ENCODE assay signal across 8 cellular contexts in the genomic region with DNA sequence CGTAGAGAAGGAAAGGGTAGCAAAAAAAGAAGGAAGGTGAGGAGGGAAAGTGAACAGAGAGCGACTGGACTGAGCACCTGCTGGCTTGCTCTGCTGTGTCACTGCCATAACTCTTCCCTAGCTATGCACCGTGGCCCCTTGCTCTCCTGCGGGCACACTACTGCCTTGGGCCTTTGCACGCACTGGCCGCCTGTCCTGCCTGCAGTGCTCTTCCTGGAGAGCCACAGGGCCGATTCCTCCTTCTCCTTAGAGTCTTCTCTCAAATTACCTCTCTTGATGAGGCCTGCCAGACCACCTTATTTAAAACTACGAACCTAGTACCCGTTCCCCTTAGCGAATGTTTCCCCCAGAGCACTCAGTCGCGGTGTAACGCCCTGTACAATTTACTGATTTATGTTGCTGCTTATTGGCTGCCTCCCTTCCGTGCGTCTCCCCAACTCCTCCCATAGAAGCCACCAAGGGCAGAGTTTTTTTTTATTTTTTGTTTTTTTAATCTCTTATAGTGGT.
A peak's percentile ranks its signal among the peaks of the same experiment; 100 is the strongest.
DNase-seq lines count a peak whose midpoint lies in the region; ATAC-seq and TF ChIP-seq lines count a peak whose summit lies in the region.

No MANE protein-coding gene starts in this region.

- ATAC-seq in GM21528 (IDR thresholded peaks at IDR 0.05; ENCODE audit: low FRiP score, unreplicated experiment) (peak; percentile 2), GM18505 (IDR thresholded peaks at IDR 0.05; ENCODE audit: unreplicated experiment) (no peak), GM21717 (IDR thresholded peaks at IDR 0.05; ENCODE audit: unreplicated experiment) (no peak)
- ATAC-seq in natural killer cell treated with Interleukin-12 subunit alpha and Interleukin-12 subunit beta and Interleukin-15 and Interleukin-18, amount 100 ng/mL, for 72 hours, result peak in 1 of 2 donors; percentile 2

- H3K27ac ChIP-seq in SK-N-MC (peak overlapping the region; percentile 90), caudate nucleus (ENCODE audit: low read depth, low read length) (peak overlapping the region; percentile 90)

- H3K36me3 ChIP-seq in SK-N-MC (ENCODE audit: insufficient read depth, low read length), result no peaks in the 10 kb centered on the region

- peak overlapping the region; percentile 92 to 98 for H3K27ac Mint-ChIP-seq in natural killer cell treated with Interleukin-12 subunit alpha and Interleukin-12 subunit beta and Interleukin-15 and Interleukin-18, amount 100 ng/mL, for 72 hours

- peak overlapping the region; percentile 96 for H3K4me3 Mint-ChIP-seq in natural killer cell treated with Interleukin-12 subunit alpha and Interleukin-12 subunit beta and Interleukin-15 and Interleukin-18, amount 100 ng/mL, for 72 hours

- H3K9me3 Mint-ChIP-seq in natural killer cell treated with Interleukin-12 subunit alpha and Interleukin-12 subunit beta and Interleukin-15 and Interleukin-18, amount 100 ng/mL, for 72 hours, result no peaks in the 10 kb centered on the region

- no peaks in the 10 kb centered on the region for H3K9me3 ChIP-seq in SK-N-MC (ENCODE audit: low read depth, low read length)

- DNase-seq in SK-N-MC (ENCODE audit: low read depth, low spot score) (no peak), caudate nucleus (lab: John Stamatoyannopoulos, UW) (no peak), posterior vena cava (ENCODE audit: low spot score) (no peak), NCI-H2196 (lab: John Stamatoyannopoulos, UW; ENCODE audit: unreplicated experiment) (no peak)
- no peak for DNase-seq in natural killer cell treated with Interleukin-12 subunit alpha and Interleukin-12 subunit beta and Interleukin-15 and Interleukin-18, amount 100 ng/mL, for 72 hours (ENCODE audit: low spot score)

- H3K36me3 Mint-ChIP-seq in natural killer cell treated with Interleukin-12 subunit alpha and Interleukin-12 subunit beta and Interleukin-15 and Interleukin-18, amount 100 ng/mL, for 72 hours, result no peaks in the 10 kb centered on the region

- peak overlapping the region; percentile 62 for H3K9ac ChIP-seq in SK-N-MC (ENCODE audit: insufficient read length)

- intact Hi-C loops in posterior vena cava (cut with DNase I), result no loop called here

- TF ChIP-seq POLR2A in GM18505 (IDR thresholded peaks at IDR 0.05; ENCODE audit: borderline replicate concordance, extremely low read depth, insufficient read depth, insufficient read length), result no peak

- H3K27me3 Mint-ChIP-seq in natural killer cell treated with Interleukin-12 subunit alpha and Interleukin-12 subunit beta and Interleukin-15 and Interleukin-18, amount 100 ng/mL, for 72 hours, result no peaks in the 10 kb centered on the region

- H3K4me3 ChIP-seq in SK-N-MC, result peak overlapping the region; percentile 74

- peaks cover 44 to 45% of the 10 kb centered on the region in 2 donors for H3K4me1 Mint-ChIP-seq in natural killer cell treated with Interleukin-12 subunit alpha and Interleukin-12 subunit beta and Interleukin-15 and Interleukin-18, amount 100 ng/mL, for 72 hours (ENCODE audit: low read depth in 2 of 2)
